15 cellular contexts compared by ENCODE assay signal in the genomic region with DNA sequence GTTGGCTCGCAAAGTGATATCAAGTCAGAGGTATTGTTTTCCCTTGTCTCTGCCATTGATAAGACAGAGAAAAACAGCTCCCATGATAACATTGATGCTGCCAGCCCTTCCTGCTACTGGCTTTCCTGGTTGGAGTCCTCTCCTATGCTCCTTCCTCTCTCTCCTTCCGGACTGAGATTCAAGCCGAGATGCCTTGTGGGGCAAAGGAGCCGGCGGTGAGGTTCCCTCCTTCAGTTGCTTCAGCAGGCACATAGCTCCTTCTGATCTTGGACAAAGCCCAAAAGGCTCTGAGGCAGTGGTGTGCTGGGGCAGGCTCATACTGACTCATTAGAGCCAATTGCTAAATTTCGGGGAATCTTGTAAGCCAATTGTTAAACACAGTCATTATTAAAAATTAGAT. TPM values are rescaled to one million over a fixed set of nuclear protein-coding genes. Genes with fewer than 3 reads are reported as not detected.
DNase-seq lines count a peak whose midpoint lies in the region; ATAC-seq and TF ChIP-seq lines count a peak whose summit lies in the region.
"Had no signal": no experiment of that assay in that cellular context is flagged by ENCODE, and none has a peak within 500 bp of the region (broad histone marks: within the 10 kb centered on the region; RNA-seq: fewer than 3 reads in every experiment).

No MANE protein-coding gene starts in this region.

- H3K79me2 ChIP-seq in neural progenitor cell (ENCODE audit: low read depth) = no peaks in the 10 kb centered on the region

- no peak overlapping the region for H3K9ac ChIP-seq in skeletal muscle satellite cell (ENCODE audit: low read depth, low read length)
- H3K9ac ChIP-seq in neural progenitor cell = no peak overlapping the region

- H3K4me1 ChIP-seq in skeletal muscle satellite cell (ENCODE audit: control insufficient read depth, insufficient read depth, low read length) (peaks cover 8% of the 10 kb centered on the region), neural progenitor cell (peaks cover 5% of the 10 kb centered on the region)

- DNase-seq in GM04504 (ENCODE audit: low read depth) (peak; percentile 79), amniotic epithelial cell (ENCODE audit: low read depth) (peak; percentile 92), left cardiac atrium (peak; percentile 71), neural progenitor cell (ENCODE audit: low spot score) (no peak), HK-2 (ENCODE audit: unreplicated experiment) (no peak)
- DNase-seq in activated naive CD8-positive, alpha-beta T cell treated with anti-CD3 and anti-CD28 coated beads, Interleukin-2, amount 50 U/mL, for 24 hours = no peak
- DNase-seq: Calu3; H7; KBM-7; NCI-H1930; nephron progenitor cell; stimulated activated CD4-positive, alpha-beta T cell treated with anti-CD3 and anti-CD28 coated beads, Interleukin-1b, Interleukin-23, amount 100 ng/mL, for 48 hours; stimulated activated naive CD8-positive, alpha-beta T cell treated with anti-CD3 and anti-CD28 coated beads, Interleukin-15, Interleukin-2, amounts not matched to agents 100 U/mL and 50 U/mL, for 24 hours had no signal

- intact Hi-C loops in left cardiac atrium (cut with DNase I) = no loop called here

- H3K36me3 Mint-ChIP-seq in neural progenitor cell = no peaks in the 10 kb centered on the region
- no peaks in the 10 kb centered on the region for H3K36me3 Mint-ChIP-seq in activated naive CD8-positive, alpha-beta T cell treated with anti-CD3 and anti-CD28 coated beads, Interleukin-2, amount 50 U/mL, for 24 hours (ENCODE audit: low read depth)

- no peak overlapping the region for H3K4me3 Mint-ChIP-seq in neural progenitor cell
- no peak overlapping the region for H3K4me3 Mint-ChIP-seq in activated naive CD8-positive, alpha-beta T cell treated with anti-CD3 and anti-CD28 coated beads, Interleukin-2, amount 50 U/mL, for 24 hours
- H3K4me3 Mint-ChIP-seq: nephron progenitor cell had no signal

- no peaks in the 10 kb centered on the region for H3F3A ChIP-seq in neural progenitor cell (ENCODE audit: low read depth)

- no peak overlapping the region for H3K27ac Mint-ChIP-seq in neural progenitor cell
- no peak overlapping the region for H3K27ac Mint-ChIP-seq in activated naive CD8-positive, alpha-beta T cell treated with anti-CD3 and anti-CD28 coated beads, Interleukin-2, amount 50 U/mL, for 24 hours
- H3K27ac Mint-ChIP-seq: nephron progenitor cell had no signal

- peak overlapping the region; percentile 16 for H3K4me2 ChIP-seq in skeletal muscle satellite cell (ENCODE audit: low read length)
- no peak overlapping the region for H3K4me2 ChIP-seq in neural progenitor cell

- H2AFZ ChIP-seq in neural progenitor cell (replicated peaks) = no peak overlapping the region

- H3K27me3 ChIP-seq in skeletal muscle satellite cell (ENCODE audit: control insufficient read depth, insufficient read depth, low read length) (peaks cover 13% of the 10 kb centered on the region), neural progenitor cell (peaks cover 9% of the 10 kb centered on the region)

- H3K4me3 ChIP-seq in skeletal muscle satellite cell (ENCODE audit: low read length) (no peak overlapping the region), neural progenitor cell (no peak overlapping the region)

- peak; percentile 76 to 84 for ATAC-seq in left cardiac atrium
- no peak for ATAC-seq in HG03196 (IDR thresholded peaks at IDR 0.05; ENCODE audit: unreplicated experiment)
- ATAC-seq in activated naive CD8-positive, alpha-beta T cell treated with anti-CD3 and anti-CD28 coated beads, Interleukin-2, amount 50 U/mL, for 24 hours = no peak
- ATAC-seq: stimulated activated naive CD8-positive, alpha-beta T cell treated with anti-CD3 and anti-CD28 coated beads, Interleukin-15, Interleukin-2, amounts not matched to agents 100 U/mL and 50 U/mL, for 24 hours had no signal

- peaks cover 8% of the 10 kb centered on the region for H3K27me3 Mint-ChIP-seq in neural progenitor cell (ENCODE audit: insufficient read depth, low read depth)
- peaks cover 2% of the 10 kb centered on the region for H3K27me3 Mint-ChIP-seq in activated naive CD8-positive, alpha-beta T cell treated with anti-CD3 and anti-CD28 coated beads, Interleukin-2, amount 50 U/mL, for 24 hours

- H3K9me3 Mint-ChIP-seq in neural progenitor cell = peaks cover 7% of the 10 kb centered on the region
- H3K9me3 Mint-ChIP-seq in activated naive CD8-positive, alpha-beta T cell treated with anti-CD3 and anti-CD28 coated beads, Interleukin-2, amount 50 U/mL, for 24 hours = no peaks in the 10 kb centered on the region
- H3K9me3 Mint-ChIP-seq: nephron progenitor cell had no signal

- H3K36me3 ChIP-seq in skeletal muscle satellite cell (ENCODE audit: insufficient read depth, low read length) = no peaks in the 10 kb centered on the region
- no peaks in the 10 kb centered on the region for H3K36me3 ChIP-seq in neural progenitor cell

- no peaks in the 10 kb centered on the region for H4K20me1 ChIP-seq in neural progenitor cell (ENCODE audit: low read depth)

- no peak for TF ChIP-seq CTCF in neural progenitor cell (IDR thresholded peaks at IDR 0.05)

- H3K27ac ChIP-seq in neural progenitor cell = no peak overlapping the region

- H3K9me3 ChIP-seq in skeletal muscle satellite cell (replicated peaks; ENCODE audit: low read length) = no peaks in the 10 kb centered on the region
- H3K9me3 ChIP-seq in neural progenitor cell (ENCODE audit: low read depth) = no peaks in the 10 kb centered on the region

- H3K4me1 Mint-ChIP-seq in neural progenitor cell = peaks cover 11% of the 10 kb centered on the region
- no peaks in the 10 kb centered on the region for H3K4me1 Mint-ChIP-seq in activated naive CD8-positive, alpha-beta T cell treated with anti-CD3 and anti-CD28 coated beads, Interleukin-2, amount 50 U/mL, for 24 hours

RNA-seq across cellular contexts. Expression of a gene that starts 8.8 kb away (rescaled TPM):
- total RNA-seq in left cardiac atrium (10 to 100 TPM; 52.9 to 56.6 TPM), neural progenitor cell (ENCODE audit: low replicate concordance) (5.9 and 10.7 TPM in 2 replicates)
- 16.5 and 26.2 TPM in 2 replicates for total RNA-seq in skeletal muscle satellite cell (2012; rRNA removed)

RNA-seq across cellular contexts. Expression of a gene that starts 58.1 kb away (rescaled TPM):
- under 1 TPM; 0.09 to 0.24 TPM for total RNA-seq in left cardiac atrium
- total RNA-seq in skeletal muscle satellite cell (2012; rRNA removed) = 2.5 and 3.3 TPM in 2 replicates
- 0.24 and 0.31 TPM in 2 replicates for total RNA-seq in neural progenitor cell (ENCODE audit: low replicate concordance)

Comparison
In these comparisons a context has a peak if more than half of its experiments do, and no peak if none do; other contexts are left out.
1. DNase-seq: peak in GM04504 (single experiment), amniotic epithelial cell (single experiment) and left cardiac atrium (single experiment); none in neural progenitor cell (single experiment), HK-2 (single experiment) and activated naive CD8-positive, alpha-beta T cell treated with anti-CD3 and anti-CD28 coated beads, Interleukin-2, amount 50 U/mL, for 24 hours (single experiment).
2. ATAC-seq: peak in left cardiac atrium (2 of 2); none in HG03196 (single experiment) and activated naive CD8-positive, alpha-beta T cell treated with anti-CD3 and anti-CD28 coated beads, Interleukin-2, amount 50 U/mL, for 24 hours (single experiment).